Comparison of ENCODE assay signal across 8 cellular contexts in genomic region chr19:36331353-36332228, GRCh38. TPM values are rescaled to one million over a fixed set of nuclear protein-coding genes. Genes with fewer than 3 reads are reported as not detected.
DNase-seq lines count a peak whose midpoint lies in the region; ATAC-seq lines count a peak whose summit lies in the region.

No MANE protein-coding gene starts in this region.

- peaks cover 21% of the 10 kb centered on the region; the same call in 1 of the 2 replicates for H3K9me3 ChIP-seq in BLaER1

- H3K36me3 ChIP-seq in BLaER1: peaks cover 44% of the 10 kb centered on the region

- ATAC-seq in GM19455 (IDR thresholded peaks at IDR 0.05; ENCODE audit: unreplicated experiment) (peak; percentile 89), GM18511 (IDR thresholded peaks at IDR 0.05; ENCODE audit: unreplicated experiment) (no peak)

- no peaks in the 10 kb centered on the region for H4K20me1 ChIP-seq in BLaER1

- H3K4me1 ChIP-seq in BLaER1: peaks cover 23% of the 10 kb centered on the region

- H3K4me3 ChIP-seq in BLaER1: peak overlapping the region; percentile 91

- H3K4me2 ChIP-seq in BLaER1: peak overlapping the region; percentile 86

- peak; percentile 37 for DNase-seq in NCI-H1694 treated with DMSO at 0.1 percent for 48 hours (lab: John Stamatoyannopoulos, UW)
- peak; percentile 28 to 46 (median 35) for DNase-seq in activated CD4-positive, CD25-positive, alpha-beta regulatory T cell (lab: John Stamatoyannopoulos, UW)
- peak; percentile 98 for DNase-seq in cerebellum (ENCODE audit: low spot score)
- DNase-seq in islet precursor cell: peak; percentile 98
- DNase-seq in stimulated activated CD4-positive, alpha-beta T cell treated with anti-CD3 and anti-CD28 coated beads, Interleukin-12 subunit alpha, Interleukin-12 subunit beta, amount 100 ng/mL, for 24 hours (ENCODE audit: low read depth in 2 of 2): peak; percentile 35 to 36

- H3K27ac ChIP-seq in BLaER1: peak overlapping the region; percentile 76

- peak overlapping the region; percentile 85 for H3K9ac ChIP-seq in BLaER1

- H3K27me3 ChIP-seq in BLaER1: no peaks in the 10 kb centered on the region

RNA-seq across cellular contexts. Expression of gene ZFP14, which starts 47.4 kb away (rescaled TPM):
- total RNA-seq in cerebellum: 35.7 TPM

Comparison
In these comparisons a context has a peak if more than half of its experiments do, and no peak if none do; other contexts are left out.
1. DNase-seq: peak in every context shown above with its lines; median percentile 98 in cerebellum; 98 in islet precursor cell; 37 in NCI-H1694 treated with DMSO at 0.1 percent for 48 hours; 36 in stimulated activated CD4-positive, alpha-beta T cell treated with anti-CD3 and anti-CD28 coated beads, Interleukin-12 subunit alpha, Interleukin-12 subunit beta, amount 100 ng/mL, for 24 hours; 35 in activated CD4-positive, CD25-positive, alpha-beta regulatory T cell.